2 cellular contexts compared by ENCODE assay signal in the genomic region with DNA sequence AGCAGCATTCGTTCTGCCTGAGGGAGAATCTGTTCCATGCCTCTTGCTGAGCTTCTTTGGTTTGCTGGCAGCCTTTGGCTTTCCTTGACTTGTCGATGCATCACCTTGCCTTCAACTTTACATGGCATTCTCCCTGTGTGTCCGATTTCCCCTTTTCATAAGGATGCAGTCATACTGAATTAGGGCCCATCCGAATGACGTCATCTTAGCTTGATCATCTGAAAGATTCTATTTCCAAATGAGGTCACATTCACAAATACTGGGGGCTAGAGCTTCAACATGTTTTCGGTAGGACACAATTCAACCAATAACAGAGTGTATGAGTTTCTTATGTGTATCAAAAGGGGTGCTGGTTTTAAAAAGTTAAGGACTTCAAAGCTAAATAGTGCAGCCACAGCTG.
TF ChIP-seq lines count a peak whose summit lies in the region.

No MANE protein-coding gene starts in this region.

TF ChIP-seq in HepG2, 621 proteins besides CTCF, POLR2A, EP300 and RAD21:
- no peak for TF ChIP-seq ZNF616 (CRISPR knock-in tag; IDR thresholded peaks at IDR 0.05; ENCODE audit: low read depth)
- peak; percentile 97 for TF ChIP-seq CREB1 (IDR thresholded peaks at IDR 0.05)
- no peak for TF ChIP-seq CREB1 (CRISPR knock-in tag; IDR thresholded peaks at IDR 0.05)
- TF ChIP-seq, protein P1, sequence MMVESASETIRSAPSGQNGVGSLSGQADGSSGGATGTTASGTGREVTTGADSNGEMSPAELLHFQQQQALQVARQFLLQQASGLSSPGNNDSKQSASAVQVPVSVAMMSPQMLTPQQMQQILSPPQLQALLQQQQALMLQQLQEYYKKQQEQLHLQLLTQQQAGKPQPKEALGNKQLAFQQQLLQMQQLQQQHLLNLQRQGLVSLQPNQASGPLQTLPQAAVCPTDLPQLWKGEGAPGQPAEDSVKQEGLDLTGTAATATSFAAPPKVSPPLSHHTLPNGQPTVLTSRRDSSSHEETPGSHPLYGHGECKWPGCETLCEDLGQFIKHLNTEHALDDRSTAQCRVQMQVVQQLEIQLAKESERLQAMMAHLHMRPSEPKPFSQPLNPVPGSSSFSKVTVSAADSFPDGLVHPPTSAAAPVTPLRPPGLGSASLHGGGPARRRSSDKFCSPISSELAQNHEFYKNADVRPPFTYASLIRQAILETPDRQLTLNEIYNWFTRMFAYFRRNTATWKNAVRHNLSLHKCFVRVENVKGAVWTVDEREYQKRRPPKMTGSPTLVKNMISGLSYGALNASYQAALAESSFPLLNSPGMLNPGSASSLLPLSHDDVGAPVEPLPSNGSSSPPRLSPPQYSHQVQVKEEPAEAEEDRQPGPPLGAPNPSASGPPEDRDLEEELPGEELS (CRISPR knock-in tag; IDR thresholded peaks at IDR 0.05), result no peak
- TF ChIP-seq ZNF44 (CRISPR knock-in tag; IDR thresholded peaks at IDR 0.05), result no peak
- TF ChIP-seq ATF7 (IDR thresholded peaks at IDR 0.05), result peak; percentile 100
- no peak for TF ChIP-seq ATF7 (CRISPR knock-in tag; IDR thresholded peaks at IDR 0.05)
- no peak for TF ChIP-seq ZMAT3 (CRISPR knock-in tag; conservative IDR thresholded peaks at IDR 0.05)
- TF ChIP-seq ASH2L (IDR thresholded peaks at IDR 0.05; ENCODE audit: insufficient read length, low read depth, low read length), result no peak

TF ChIP-seq in GM12878, 131 proteins besides CTCF, POLR2A, EP300 and RAD21:
- TF ChIP-seq, protein P2, sequence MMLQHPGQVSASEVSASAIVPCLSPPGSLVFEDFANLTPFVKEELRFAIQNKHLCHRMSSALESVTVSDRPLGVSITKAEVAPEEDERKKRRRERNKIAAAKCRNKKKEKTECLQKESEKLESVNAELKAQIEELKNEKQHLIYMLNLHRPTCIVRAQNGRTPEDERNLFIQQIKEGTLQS (IDR thresholded peaks at IDR 0.05; ENCODE audit: borderline replicate concordance, extremely low read depth, low read depth, low read length), result no peak
- TF ChIP-seq RCOR1 (conservative IDR thresholded peaks at IDR 0.05; ENCODE audit: low read depth, low read length) (no peak), CHD4 (IDR thresholded peaks at IDR 0.05) (no peak), JUNB (IDR thresholded peaks at IDR 0.05) (no peak), STAT3 (IDR thresholded peaks at IDR 0.05; ENCODE audit: low read depth, low read length) (no peak), RB1 (IDR thresholded peaks at IDR 0.05; ENCODE audit: borderline replicate concordance) (no peak), BHLHE40 (IDR thresholded peaks at IDR 0.05; ENCODE audit: borderline replicate concordance in 1 of 2, low read depth in 2 of 2, low read length in 1 of 2) (no peak), STAT1 (conservative IDR thresholded peaks at IDR 0.05) (no peak)
- TF ChIP-seq, protein P3, sequence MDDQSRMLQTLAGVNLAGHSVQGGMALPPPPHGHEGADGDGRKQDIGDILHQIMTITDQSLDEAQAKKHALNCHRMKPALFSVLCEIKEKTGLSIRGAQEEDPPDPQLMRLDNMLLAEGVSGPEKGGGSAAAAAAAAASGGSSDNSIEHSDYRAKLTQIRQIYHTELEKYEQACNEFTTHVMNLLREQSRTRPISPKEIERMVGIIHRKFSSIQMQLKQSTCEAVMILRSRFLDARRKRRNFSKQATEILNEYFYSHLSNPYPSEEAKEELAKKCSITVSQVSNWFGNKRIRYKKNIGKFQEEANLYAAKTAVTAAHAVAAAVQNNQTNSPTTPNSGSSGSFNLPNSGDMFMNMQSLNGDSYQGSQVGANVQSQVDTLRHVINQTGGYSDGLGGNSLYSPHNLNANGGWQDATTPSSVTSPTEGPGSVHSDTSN (IDR thresholded peaks at IDR 0.05; ENCODE audit: insufficient replicate concordance, low read depth, low read length), result no peak
- TF ChIP-seq, protein P4, sequence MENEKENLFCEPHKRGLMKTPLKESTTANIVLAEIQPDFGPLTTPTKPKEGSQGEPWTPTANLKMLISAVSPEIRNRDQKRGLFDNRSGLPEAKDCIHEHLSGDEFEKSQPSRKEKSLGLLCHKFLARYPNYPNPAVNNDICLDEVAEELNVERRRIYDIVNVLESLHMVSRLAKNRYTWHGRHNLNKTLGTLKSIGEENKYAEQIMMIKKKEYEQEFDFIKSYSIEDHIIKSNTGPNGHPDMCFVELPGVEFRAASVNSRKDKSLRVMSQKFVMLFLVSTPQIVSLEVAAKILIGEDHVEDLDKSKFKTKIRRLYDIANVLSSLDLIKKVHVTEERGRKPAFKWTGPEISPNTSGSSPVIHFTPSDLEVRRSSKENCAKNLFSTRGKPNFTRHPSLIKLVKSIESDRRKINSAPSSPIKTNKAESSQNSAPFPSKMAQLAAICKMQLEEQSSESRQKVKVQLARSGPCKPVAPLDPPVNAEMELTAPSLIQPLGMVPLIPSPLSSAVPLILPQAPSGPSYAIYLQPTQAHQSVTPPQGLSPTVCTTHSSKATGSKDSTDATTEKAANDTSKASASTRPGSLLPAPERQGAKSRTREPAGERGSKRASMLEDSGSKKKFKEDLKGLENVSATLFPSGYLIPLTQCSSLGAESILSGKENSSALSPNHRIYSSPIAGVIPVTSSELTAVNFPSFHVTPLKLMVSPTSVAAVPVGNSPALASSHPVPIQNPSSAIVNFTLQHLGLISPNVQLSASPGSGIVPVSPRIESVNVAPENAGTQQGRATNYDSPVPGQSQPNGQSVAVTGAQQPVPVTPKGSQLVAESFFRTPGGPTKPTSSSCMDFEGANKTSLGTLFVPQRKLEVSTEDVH (IDR thresholded peaks at IDR 0.05; ENCODE audit: low read depth, partially characterized antibody), result no peak
- TF ChIP-seq, protein P5, sequence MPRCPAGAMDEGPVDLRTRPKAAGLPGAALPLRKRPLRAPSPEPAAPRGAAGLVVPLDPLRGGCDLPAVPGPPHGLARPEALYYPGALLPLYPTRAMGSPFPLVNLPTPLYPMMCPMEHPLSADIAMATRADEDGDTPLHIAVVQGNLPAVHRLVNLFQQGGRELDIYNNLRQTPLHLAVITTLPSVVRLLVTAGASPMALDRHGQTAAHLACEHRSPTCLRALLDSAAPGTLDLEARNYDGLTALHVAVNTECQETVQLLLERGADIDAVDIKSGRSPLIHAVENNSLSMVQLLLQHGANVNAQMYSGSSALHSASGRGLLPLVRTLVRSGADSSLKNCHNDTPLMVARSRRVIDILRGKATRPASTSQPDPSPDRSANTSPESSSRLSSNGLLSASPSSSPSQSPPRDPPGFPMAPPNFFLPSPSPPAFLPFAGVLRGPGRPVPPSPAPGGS (IDR thresholded peaks at IDR 0.05; ENCODE audit: borderline replicate concordance, insufficient read depth, low read depth, low read length, poor library complexity, severe bottlenecking), result no peak
